16 cellular contexts compared by ENCODE assay signal in genomic region chr2:219595250-219595649, GRCh38. TPM values are rescaled to one million over a fixed set of nuclear protein-coding genes. Genes with fewer than 3 reads are reported as not detected.
DNase-seq lines count a peak whose midpoint lies in the region; ATAC-seq and TF ChIP-seq lines count a peak whose summit lies in the region.
"Had no signal": no experiment of that assay in that cellular context is flagged by ENCODE, and none has a peak within 500 bp of the region (broad histone marks: within the 10 kb centered on the region; RNA-seq: fewer than 3 reads in every experiment).

No MANE protein-coding gene starts in this region.

- no peaks in the 10 kb centered on the region for H3K9me3 Mint-ChIP-seq in type B pancreatic cell
- H3K9me3 Mint-ChIP-seq: activated CD8-positive, alpha-beta T cell treated with anti-CD3 and anti-CD28 coated beads for 36 hours; activated naive CD4-positive, alpha-beta T cell treated with anti-CD3 and anti-CD28 coated beads for 36 hours had no signal

- H3K9me3 ChIP-seq in left ventricle myocardium inferior (replicated peaks), result no peaks in the 10 kb centered on the region
- H3K9me3 ChIP-seq: lower lobe of right lung, suprapubic skin had no signal

- no peaks in the 10 kb centered on the region for H3K36me3 Mint-ChIP-seq in type B pancreatic cell

- DNase-seq in left ventricle myocardium inferior, result no peak
- no peak for DNase-seq in Right ventricle myocardium inferior (ENCODE audit: missing footprints)
- DNase-seq in NCI-H2227 treated with DMSO at 0.1 percent for 48 hours (lab: John Stamatoyannopoulos, UW), result peak; percentile 68
- no peak for DNase-seq in fibroblast of the aortic adventitia (ENCODE audit: low read depth)
- DNase-seq in type B pancreatic cell (ENCODE audit: extremely low spot score, unreplicated experiment), result no peak
- no peak for DNase-seq in NK-92 (lab: John Stamatoyannopoulos, UW; ENCODE audit: unreplicated experiment)
- no peak for DNase-seq in DMS79 treated with DMSO at 0.1 percent for 48 hours (lab: John Stamatoyannopoulos, UW)
- DNase-seq in COR-L47 (lab: John Stamatoyannopoulos, UW), result no peak
- DNase-seq: activated CD8-positive, alpha-beta T cell treated with anti-CD3 and anti-CD28 coated beads for 36 hours; activated naive CD4-positive, alpha-beta T cell treated with anti-CD3 and anti-CD28 coated beads for 36 hours; GOT3; lower lobe of right lung; NCI-H510A treated with DMSO at 0.1 percent for 48 hours; T-helper 17 cell had no signal

- H3K36me3 ChIP-seq in left ventricle myocardium inferior, result no peaks in the 10 kb centered on the region
- H3K36me3 ChIP-seq: lower lobe of right lung, suprapubic skin had no signal

- H3K4me3 ChIP-seq in left ventricle myocardium inferior, result no peak overlapping the region
- H3K4me3 ChIP-seq in fibroblast of the aortic adventitia (ENCODE audit: low read depth, low read length), result no peak overlapping the region
- H3K4me3 ChIP-seq: lower lobe of right lung, suprapubic skin had no signal

- no peaks in the 10 kb centered on the region for H3K27me3 ChIP-seq in left ventricle myocardium inferior (ENCODE audit: low read depth)

- H3K4me1 ChIP-seq in left ventricle myocardium inferior, result peaks cover 25% of the 10 kb centered on the region

- H3K4me3 Mint-ChIP-seq in type B pancreatic cell, result peak overlapping the region; percentile 98
- H3K4me3 Mint-ChIP-seq: activated CD8-positive, alpha-beta T cell treated with anti-CD3 and anti-CD28 coated beads for 36 hours; activated naive CD4-positive, alpha-beta T cell treated with anti-CD3 and anti-CD28 coated beads for 36 hours; T-helper 17 cell had no signal

- peak overlapping the region; percentile 52 for H3K27ac ChIP-seq in left ventricle myocardium inferior (replicated peaks)
- H3K27ac ChIP-seq: lower lobe of right lung, suprapubic skin had no signal

- H3K4me1 Mint-ChIP-seq in type B pancreatic cell (ENCODE audit: unreplicated experiment), result peaks cover 41% of the 10 kb centered on the region

- peak overlapping the region; percentile 89 for H3K27ac Mint-ChIP-seq in type B pancreatic cell
- H3K27ac Mint-ChIP-seq: activated CD8-positive, alpha-beta T cell treated with anti-CD3 and anti-CD28 coated beads for 36 hours; activated naive CD4-positive, alpha-beta T cell treated with anti-CD3 and anti-CD28 coated beads for 36 hours; B cell; T-helper 17 cell had no signal

- H3K27me3 Mint-ChIP-seq in type B pancreatic cell, result peaks cover 3% of the 10 kb centered on the region
- H3K27me3 Mint-ChIP-seq: activated CD8-positive, alpha-beta T cell treated with anti-CD3 and anti-CD28 coated beads for 36 hours had no signal

- no peak for ATAC-seq in Right ventricle myocardium inferior
- ATAC-seq: activated CD8-positive, alpha-beta T cell treated with anti-CD3 and anti-CD28 coated beads for 36 hours; lower lobe of right lung; T-helper 17 cell had no signal

- intact Hi-C loops in left ventricle myocardium inferior (cut with micrococcal nuclease) (no loop called here), Right ventricle myocardium inferior (cut with DNase I) (no loop called here)

- TF ChIP-seq CTCF in left ventricle myocardium inferior (IDR thresholded peaks at IDR 0.05; ENCODE audit: borderline replicate concordance), result no peak
- TF ChIP-seq CTCF in fibroblast of the aortic adventitia (IDR thresholded peaks at IDR 0.05; ENCODE audit: insufficient read depth, low read length), result peak; percentile 13
- peak; percentile 43 for TF ChIP-seq CTCF in type B pancreatic cell (conservative IDR thresholded peaks at IDR 0.05)

RNA-seq across cellular contexts. Expression of gene STK11IP, which starts 2.4 kb away (rescaled TPM):
- total RNA-seq in left ventricle myocardium inferior (15.9 TPM), Right ventricle myocardium inferior (13.9 TPM), fibroblast of the aortic adventitia (ENCODE audit: low replicate concordance) (11.7 and 12.3 TPM in 2 replicates), type B pancreatic cell (ENCODE audit: low replicate concordance) (30.7 and 42.5 TPM in 2 replicates)

RNA-seq across cellular contexts. Expression of gene INHA, which starts 23.1 kb away (rescaled TPM):
- total RNA-seq in left ventricle myocardium inferior, result 2.4 TPM
- 1.9 TPM for total RNA-seq in Right ventricle myocardium inferior
- 0.18 and 2.0 TPM in 2 replicates for total RNA-seq in fibroblast of the aortic adventitia (ENCODE audit: low replicate concordance)
- 1.2 and 1.3 TPM in 2 replicates for total RNA-seq in type B pancreatic cell (ENCODE audit: low replicate concordance)
- total RNA-seq: activated CD8-positive, alpha-beta T cell treated with anti-CD3 and anti-CD28 coated beads for 36 hours; activated naive CD4-positive, alpha-beta T cell treated with anti-CD3 and anti-CD28 coated beads for 36 hours; B cell; lower lobe of right lung; T-helper 17 cell had no signal

RNA-seq across cellular contexts. Expression of gene OBSL1, which starts 23.9 kb away (rescaled TPM):
- 208 TPM for total RNA-seq in left ventricle myocardium inferior
- total RNA-seq in Right ventricle myocardium inferior, result 158 TPM
- 39.2 and 90.4 TPM in 2 replicates for total RNA-seq in fibroblast of the aortic adventitia (ENCODE audit: low replicate concordance)
- 118 and 197 TPM in 2 replicates for total RNA-seq in type B pancreatic cell (ENCODE audit: low replicate concordance)
- total RNA-seq: B cell had no signal

RNA-seq across cellular contexts. Expression of gene SLC4A3, which starts 32.2 kb away (rescaled TPM):
- total RNA-seq in left ventricle myocardium inferior, result 426 TPM
- 445 TPM for total RNA-seq in Right ventricle myocardium inferior
- 2.5 and 14.7 TPM in 2 replicates for total RNA-seq in fibroblast of the aortic adventitia (ENCODE audit: low replicate concordance)
- 8.0 and 15.8 TPM in 2 replicates for total RNA-seq in type B pancreatic cell (ENCODE audit: low replicate concordance)
- total RNA-seq: activated CD8-positive, alpha-beta T cell treated with anti-CD3 and anti-CD28 coated beads for 36 hours; activated naive CD4-positive, alpha-beta T cell treated with anti-CD3 and anti-CD28 coated beads for 36 hours; B cell had no signal

RNA-seq across cellular contexts. Expression of gene TMEM198, which starts 51.4 kb away (rescaled TPM):
- total RNA-seq in left ventricle myocardium inferior (2.5 TPM), Right ventricle myocardium inferior (2.7 TPM), fibroblast of the aortic adventitia (ENCODE audit: low replicate concordance) (1.1 and 2.8 TPM in 2 replicates), type B pancreatic cell (ENCODE audit: low replicate concordance) (7.8 and 9.7 TPM in 2 replicates)
